In the genomic region with DNA sequence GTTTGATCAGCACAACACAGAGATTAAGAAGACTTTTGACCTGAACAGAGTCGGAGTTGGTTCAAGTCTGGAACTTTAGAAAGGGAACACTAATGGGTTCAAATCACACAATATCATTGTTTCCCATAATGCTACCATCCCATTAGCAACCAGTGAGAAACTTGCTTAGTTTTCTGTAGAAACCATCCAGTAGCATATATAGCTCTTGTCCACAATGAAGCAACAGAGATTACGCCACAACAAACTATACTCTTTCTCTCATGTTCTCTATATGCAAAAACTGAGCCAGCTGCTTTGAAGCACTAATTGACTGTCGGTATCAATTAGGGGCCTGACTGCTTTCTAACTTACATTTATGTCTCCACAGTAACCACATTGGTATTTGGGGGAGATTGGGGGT, we compare ENCODE assay signal across 17 cellular contexts.
"Had no signal": no experiment of that assay in that cellular context is flagged by ENCODE, and none has a peak within 500 bp of the region (broad histone marks: within the 10 kb centered on the region; RNA-seq: fewer than 3 reads in every experiment).

No MANE protein-coding gene starts in this region.

- H3K27ac Mint-ChIP-seq: naive thymus-derived CD4-positive, alpha-beta T cell; nephron progenitor cell; type B pancreatic cell had no signal

- H3K27me3 ChIP-seq: colonic mucosa, heart right ventricle, neutrophil, suprapubic skin, thyroid gland had no signal

- H3K4me1 ChIP-seq: colonic mucosa, suprapubic skin, thyroid gland had no signal

- H3K4me3 ChIP-seq: colonic mucosa, heart right ventricle, suprapubic skin, thyroid gland had no signal

- H3K27me3 Mint-ChIP-seq: naive thymus-derived CD4-positive, alpha-beta T cell had no signal

- H3K27ac ChIP-seq: colonic mucosa, neutrophil, suprapubic skin, thyroid gland had no signal

- H3K36me3 ChIP-seq: colonic mucosa, heart right ventricle, neutrophil, suprapubic skin, thyroid gland had no signal

- H3K36me3 Mint-ChIP-seq: naive thymus-derived CD4-positive, alpha-beta T cell; type B pancreatic cell had no signal

- DNase-seq: colonic mucosa; effector CD8-positive, alpha-beta T cell; heart right ventricle; hypothalamus; islet precursor cell; mammary epithelial cell; naive thymus-derived CD4-positive, alpha-beta T cell; nephron progenitor cell; posterior cingulate gyrus; right cardiac atrium; small intestine; stimulated activated CD4-positive, alpha-beta T cell treated with anti-CD3 and anti-CD28 coated beads, Interleukin-12 subunit alpha, Interleukin-12 subunit beta, amount 100 ng/mL, for 4 hours; stimulated activated naive CD4-positive, alpha-beta T cell treated with Interleukin-2 at 50 U/mL for 16 hours; thyroid gland had no signal

- H3K4me3 Mint-ChIP-seq: naive thymus-derived CD4-positive, alpha-beta T cell; nephron progenitor cell; type B pancreatic cell had no signal

- H3K9me3 ChIP-seq: colonic mucosa, neutrophil, thyroid gland had no signal
